Comparison of ENCODE assay signal across 1 cellular context in the genomic region with DNA sequence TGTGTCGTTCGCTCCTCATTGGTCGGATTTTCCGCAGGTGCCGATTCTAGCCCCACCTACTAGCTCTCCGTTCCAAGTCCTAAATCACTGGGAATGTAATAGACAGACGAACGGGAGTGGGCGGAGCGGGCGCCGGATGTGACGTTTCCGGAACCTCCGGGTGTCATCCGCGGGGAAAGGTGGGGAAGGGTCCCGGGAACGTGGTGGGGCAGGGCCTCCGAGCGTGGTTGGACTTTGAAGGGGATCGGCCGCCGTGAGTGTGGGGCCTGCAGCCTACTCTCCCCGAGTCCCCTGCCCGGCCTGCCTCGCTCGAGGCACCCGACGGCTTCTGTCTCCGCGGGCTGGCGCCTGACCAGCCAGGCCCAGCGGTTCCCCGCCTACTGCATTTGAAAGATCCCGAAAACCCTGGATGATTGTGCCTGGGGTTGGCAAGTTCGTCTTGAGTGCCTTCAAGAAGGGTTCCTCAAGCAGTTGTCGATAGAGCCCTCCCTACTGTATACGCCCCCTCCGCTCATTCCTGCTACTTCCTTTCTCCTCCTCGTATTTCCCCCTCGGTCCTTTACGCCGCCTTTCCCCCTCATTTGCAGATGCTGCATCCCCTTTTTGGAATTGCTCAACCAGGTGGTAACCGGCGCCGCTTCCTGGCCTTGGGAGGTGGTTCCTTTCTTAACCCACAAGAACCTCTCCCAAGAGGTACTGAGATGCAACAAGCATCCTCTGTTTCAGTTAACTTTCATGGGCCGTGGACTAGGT.
TF ChIP-seq lines count a peak whose summit lies in the region.

A gene (plus strand): TSS at position 144 of the 753 bp plus-strand sequence. CDS start 1,896 bp downstream, outside the sequence.

TF ChIP-seq in SK-N-SH, 30 proteins besides CTCF, POLR2A, EP300 and RAD21 (continued from another document):
- TF ChIP-seq, protein P1, sequence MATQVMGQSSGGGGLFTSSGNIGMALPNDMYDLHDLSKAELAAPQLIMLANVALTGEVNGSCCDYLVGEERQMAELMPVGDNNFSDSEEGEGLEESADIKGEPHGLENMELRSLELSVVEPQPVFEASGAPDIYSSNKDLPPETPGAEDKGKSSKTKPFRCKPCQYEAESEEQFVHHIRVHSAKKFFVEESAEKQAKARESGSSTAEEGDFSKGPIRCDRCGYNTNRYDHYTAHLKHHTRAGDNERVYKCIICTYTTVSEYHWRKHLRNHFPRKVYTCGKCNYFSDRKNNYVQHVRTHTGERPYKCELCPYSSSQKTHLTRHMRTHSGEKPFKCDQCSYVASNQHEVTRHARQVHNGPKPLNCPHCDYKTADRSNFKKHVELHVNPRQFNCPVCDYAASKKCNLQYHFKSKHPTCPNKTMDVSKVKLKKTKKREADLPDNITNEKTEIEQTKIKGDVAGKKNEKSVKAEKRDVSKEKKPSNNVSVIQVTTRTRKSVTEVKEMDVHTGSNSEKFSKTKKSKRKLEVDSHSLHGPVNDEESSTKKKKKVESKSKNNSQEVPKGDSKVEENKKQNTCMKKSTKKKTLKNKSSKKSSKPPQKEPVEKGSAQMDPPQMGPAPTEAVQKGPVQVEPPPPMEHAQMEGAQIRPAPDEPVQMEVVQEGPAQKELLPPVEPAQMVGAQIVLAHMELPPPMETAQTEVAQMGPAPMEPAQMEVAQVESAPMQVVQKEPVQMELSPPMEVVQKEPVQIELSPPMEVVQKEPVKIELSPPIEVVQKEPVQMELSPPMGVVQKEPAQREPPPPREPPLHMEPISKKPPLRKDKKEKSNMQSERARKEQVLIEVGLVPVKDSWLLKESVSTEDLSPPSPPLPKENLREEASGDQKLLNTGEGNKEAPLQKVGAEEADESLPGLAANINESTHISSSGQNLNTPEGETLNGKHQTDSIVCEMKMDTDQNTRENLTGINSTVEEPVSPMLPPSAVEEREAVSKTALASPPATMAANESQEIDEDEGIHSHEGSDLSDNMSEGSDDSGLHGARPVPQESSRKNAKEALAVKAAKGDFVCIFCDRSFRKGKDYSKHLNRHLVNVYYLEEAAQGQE (IDR thresholded peaks at IDR 0.05; ENCODE audit: low read depth, low read length), result no peak
- TF ChIP-seq GABPA (IDR thresholded peaks at IDR 0.05; ENCODE audit: low read depth) (peak; percentile 87), FOXM1 (IDR thresholded peaks at IDR 0.05; ENCODE audit: low read depth) (no peak), SMC3 (IDR thresholded peaks at IDR 0.05; ENCODE audit: low read depth, low read length) (no peak), EZH2phosphoT487 (IDR thresholded peaks at IDR 0.05; ENCODE audit: borderline replicate concordance, low read depth) (no peak), MEF2A (IDR thresholded peaks at IDR 0.05; ENCODE audit: borderline replicate concordance, low read depth) (no peak), MXI1 (IDR thresholded peaks at IDR 0.05; ENCODE audit: low read depth, low read length) (peak; percentile 85), CHD2 (IDR thresholded peaks at IDR 0.05; ENCODE audit: low read length, partially characterized antibody) (no peak), POLR2AphosphoS5 (IDR thresholded peaks at IDR 0.05; ENCODE audit: low read depth, low read length) (peak; percentile 73; the same call in 1 of the 2 replicates), RXRA (IDR thresholded peaks at IDR 0.05; ENCODE audit: borderline replicate concordance, low read depth) (no peak), RCOR1 (IDR thresholded peaks at IDR 0.05; ENCODE audit: low read length) (0 out of 2 replicates have a peak, but pooled peaks have one; percentile 0), NFIC (IDR thresholded peaks at IDR 0.05; ENCODE audit: borderline replicate concordance) (peak; percentile 40; the same call in 1 of the 2 replicates), TAF1 (IDR thresholded peaks at IDR 0.05; ENCODE audit: borderline replicate concordance, low read depth, low read length) (peak; percentile 47; the same call in 1 of the 2 replicates), NRF1 (IDR thresholded peaks at IDR 0.05; ENCODE audit: low read depth, low read length) (no peak), FOXJ3 (CRISPR knock-in tag; IDR thresholded peaks at IDR 0.05) (0 out of 2 replicates have a peak, but pooled peaks have one; percentile 46), YY1 (IDR thresholded peaks at IDR 0.05; ENCODE audit: low read depth) (no peak; the same call in 1 of the 2 replicates)
- TF ChIP-seq, protein P2, sequence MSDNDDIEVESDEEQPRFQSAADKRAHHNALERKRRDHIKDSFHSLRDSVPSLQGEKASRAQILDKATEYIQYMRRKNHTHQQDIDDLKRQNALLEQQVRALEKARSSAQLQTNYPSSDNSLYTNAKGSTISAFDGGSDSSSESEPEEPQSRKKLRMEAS (IDR thresholded peaks at IDR 0.05; ENCODE audit: low read depth), result peak; percentile 66
- TF ChIP-seq, protein P3, sequence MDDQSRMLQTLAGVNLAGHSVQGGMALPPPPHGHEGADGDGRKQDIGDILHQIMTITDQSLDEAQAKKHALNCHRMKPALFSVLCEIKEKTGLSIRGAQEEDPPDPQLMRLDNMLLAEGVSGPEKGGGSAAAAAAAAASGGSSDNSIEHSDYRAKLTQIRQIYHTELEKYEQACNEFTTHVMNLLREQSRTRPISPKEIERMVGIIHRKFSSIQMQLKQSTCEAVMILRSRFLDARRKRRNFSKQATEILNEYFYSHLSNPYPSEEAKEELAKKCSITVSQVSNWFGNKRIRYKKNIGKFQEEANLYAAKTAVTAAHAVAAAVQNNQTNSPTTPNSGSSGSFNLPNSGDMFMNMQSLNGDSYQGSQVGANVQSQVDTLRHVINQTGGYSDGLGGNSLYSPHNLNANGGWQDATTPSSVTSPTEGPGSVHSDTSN (IDR thresholded peaks at IDR 0.05), result peak; percentile 96
- TF ChIP-seq, protein P4, sequence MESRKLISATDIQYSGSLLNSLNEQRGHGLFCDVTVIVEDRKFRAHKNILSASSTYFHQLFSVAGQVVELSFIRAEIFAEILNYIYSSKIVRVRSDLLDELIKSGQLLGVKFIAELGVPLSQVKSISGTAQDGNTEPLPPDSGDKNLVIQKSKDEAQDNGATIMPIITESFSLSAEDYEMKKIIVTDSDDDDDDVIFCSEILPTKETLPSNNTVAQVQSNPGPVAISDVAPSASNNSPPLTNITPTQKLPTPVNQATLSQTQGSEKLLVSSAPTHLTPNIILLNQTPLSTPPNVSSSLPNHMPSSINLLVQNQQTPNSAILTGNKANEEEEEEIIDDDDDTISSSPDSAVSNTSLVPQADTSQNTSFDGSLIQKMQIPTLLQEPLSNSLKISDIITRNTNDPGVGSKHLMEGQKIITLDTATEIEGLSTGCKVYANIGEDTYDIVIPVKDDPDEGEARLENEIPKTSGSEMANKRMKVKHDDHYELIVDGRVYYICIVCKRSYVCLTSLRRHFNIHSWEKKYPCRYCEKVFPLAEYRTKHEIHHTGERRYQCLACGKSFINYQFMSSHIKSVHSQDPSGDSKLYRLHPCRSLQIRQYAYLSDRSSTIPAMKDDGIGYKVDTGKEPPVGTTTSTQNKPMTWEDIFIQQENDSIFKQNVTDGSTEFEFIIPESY (IDR thresholded peaks at IDR 0.05; ENCODE audit: borderline replicate concordance, low read depth), result no peak
